ENCODE assay signal across 16 cellular contexts in the genomic region with DNA sequence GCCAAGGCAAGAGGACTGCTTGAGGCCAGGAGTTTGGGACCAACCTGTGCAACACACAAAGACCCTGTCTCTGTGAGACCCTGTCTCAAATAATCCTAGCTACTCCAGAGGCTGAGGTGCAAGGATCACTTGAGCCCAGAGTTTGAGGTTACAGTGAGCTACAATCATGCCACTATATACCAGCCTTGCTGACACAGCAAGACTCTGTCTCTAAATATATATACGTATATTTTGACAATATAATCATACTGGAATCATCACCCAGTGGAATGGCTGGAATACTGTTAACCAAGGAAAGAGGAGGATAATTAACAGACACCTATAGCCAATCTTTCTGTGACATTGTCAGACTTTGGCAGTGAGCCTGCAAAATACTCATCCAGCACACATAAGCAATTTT. TPM values are rescaled to one million over a fixed set of nuclear protein-coding genes. Genes with fewer than 3 reads are reported as not detected.
A peak's percentile ranks its signal among the peaks of the same experiment; 100 is the strongest.
DNase-seq lines count a peak whose midpoint lies in the region; TF ChIP-seq lines count a peak whose summit lies in the region.
"Had no signal": no experiment of that assay in that cellular context is flagged by ENCODE, and none has a peak within 500 bp of the region (broad histone marks: within the 10 kb centered on the region; RNA-seq: fewer than 3 reads in every experiment).

No MANE protein-coding gene starts in this region.

- TF ChIP-seq CTCF in right atrium auricular region (IDR thresholded peaks at IDR 0.05) = no peak

- no peaks in the 10 kb centered on the region for H3K9me3 ChIP-seq in right atrium auricular region
- H3K9me3 ChIP-seq in neuron (ENCODE audit: low read length) = no peaks in the 10 kb centered on the region
- H3K9me3 ChIP-seq: Peyer's patch had no signal

- no peaks in the 10 kb centered on the region for H3K36me3 ChIP-seq in right atrium auricular region
- H3K36me3 ChIP-seq in neuron (ENCODE audit: insufficient read depth, low read length) = no peaks in the 10 kb centered on the region
- H3K36me3 ChIP-seq: Peyer's patch had no signal

- DNase-seq in right atrium auricular region (ENCODE audit: low spot score) (peak; percentile 13), cardiac septum (ENCODE audit: low spot score) (no peak), epidermal melanocyte (ENCODE audit: insufficient read length, low spot score) (no peak), UCSD-AML1 (lab: John Stamatoyannopoulos, UW; ENCODE audit: unreplicated experiment) (no peak), NCI-H69 (lab: John Stamatoyannopoulos, UW) (no peak)
- no peak for DNase-seq in stimulated activated CD4-positive, alpha-beta T cell treated with anti-CD3 and anti-CD28 coated beads, Interleukin-15, amount 100 ng/mL, for 24 hours
- DNase-seq: activated CD8-positive, alpha-beta memory T cell treated with anti-CD3 and anti-CD28 coated beads, Interleukin-2, amount 50 U/mL, for 4 hours; activated naive CD4-positive, alpha-beta T cell treated with Interleukin-2 at 50 U/mL for 16 hours; DMS53; effector memory CD8-positive, alpha-beta T cell; mammary epithelial cell; MM.1S; NCI-H2029 treated with DMSO at 0.1 percent for 48 hours; Peyer's patch had no signal

- no peak overlapping the region for H2AFZ ChIP-seq in neuron (ENCODE audit: low read depth, low read length)

- H3K27ac ChIP-seq in right atrium auricular region (peak overlapping the region; percentile 89 to 91), cingulate gyrus (ENCODE audit: low read depth, low read length) (peak overlapping the region; percentile 97)

- no peak overlapping the region for H3K4me3 ChIP-seq in right atrium auricular region
- H3K4me3 ChIP-seq in neuron (ENCODE audit: low read length) = peak overlapping the region; percentile 67
- H3K4me3 ChIP-seq: Peyer's patch had no signal

- intact Hi-C loops in cardiac septum (cut with DNase I) = no loop called here

- H3K4me1 ChIP-seq in right atrium auricular region (peaks cover 0 to 30% of the 10 kb centered on the region in 2 donors), neuron (ENCODE audit: insufficient read depth, low read length) (peaks cover 38% of the 10 kb centered on the region)

- H3K27me3 ChIP-seq in right atrium auricular region = no peaks in the 10 kb centered on the region
- H3K27me3 ChIP-seq in neuron (ENCODE audit: insufficient read depth, low read length) = no peaks in the 10 kb centered on the region
- H3K27me3 ChIP-seq: Peyer's patch had no signal

RNA-seq across cellular contexts. Expression of a gene that starts 9.0 kb away (rescaled TPM):
- total RNA-seq in right atrium auricular region (10 to 100 TPM; 39.3 to 52.7 TPM), cardiac septum (182 TPM)

RNA-seq across cellular contexts. Expression of a gene that starts 15.5 kb away (rescaled TPM):
- total RNA-seq in right atrium auricular region (10 to 100 TPM; 23.1 to 34.2 TPM), cardiac septum (33.1 TPM)
